Comparison of ENCODE assay signal across 8 cellular contexts in the genomic region with DNA sequence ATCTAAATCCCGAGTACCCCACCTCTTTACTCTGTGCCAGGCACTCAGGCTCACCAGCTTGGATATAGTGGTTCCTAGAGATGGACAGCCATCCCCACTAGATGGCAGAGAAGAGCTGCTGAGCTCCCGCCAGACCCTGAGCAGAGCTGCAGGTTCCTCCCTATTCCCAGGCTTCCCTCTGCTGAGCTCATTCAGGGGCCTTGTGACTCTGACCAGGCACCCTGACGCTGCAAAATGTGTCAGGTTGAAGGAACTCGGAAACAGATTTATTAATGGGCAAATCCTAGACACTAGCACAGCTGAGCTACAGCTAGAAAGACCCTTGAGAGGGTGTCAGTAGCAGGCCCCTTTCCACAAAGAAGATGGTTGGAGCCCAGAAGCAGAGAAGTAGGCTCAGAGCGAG. TPM values are rescaled to one million over a fixed set of nuclear protein-coding genes. Genes with fewer than 3 reads are reported as not detected.
DNase-seq lines count a peak whose midpoint lies in the region; ATAC-seq and FAIRE-seq lines count a peak whose summit lies in the region.

No MANE protein-coding gene starts in this region.

- intact Hi-C loops in dendritic cell treated with granulocyte-macrophage colony-stimulating factor and Interleukin-4, amounts not matched to agents 40 ng/mL and 50 ng/mL, for 4 days (cut with micrococcal nuclease) = loop anchor here (2.0 kb wide), 3 partner anchors 137 to 445 kb away; no protein-coding TSS in a partner anchor

- peak overlapping the region; percentile 55 for H3K27ac Mint-ChIP-seq in dendritic cell treated with granulocyte-macrophage colony-stimulating factor and Interleukin-4, amounts not matched to agents 40 ng/mL and 50 ng/mL, for 4 days

- DNase-seq in NCI-H446 (lab: John Stamatoyannopoulos, UW) = peak; percentile 74 to 88
- DNase-seq in activated CD4-positive, alpha-beta T cell treated with anti-CD3 and anti-CD28 coated beads for 24 hours (ENCODE audit: low read depth in 2 of 2) = peak; percentile 19 to 32
- peak; percentile 82 for DNase-seq in left lobe of liver (ENCODE audit: low spot score)
- DNase-seq in stimulated activated CD4-positive, alpha-beta T cell treated with anti-CD3 and anti-CD28 coated beads, Interleukin-2, amount 100 ng/mL, for 24 hours = peak; percentile 48 to 58

- no peak overlapping the region for H3K4me3 Mint-ChIP-seq in dendritic cell treated with granulocyte-macrophage colony-stimulating factor and Interleukin-4, amounts not matched to agents 40 ng/mL and 50 ng/mL, for 4 days

- ATAC-seq in GM18502 (IDR thresholded peaks at IDR 0.05; ENCODE audit: poor library complexity, unreplicated experiment) (peak; percentile 73), HG03280 (IDR thresholded peaks at IDR 0.05; ENCODE audit: unreplicated experiment) (peak; percentile 67), left lobe of liver (peak; percentile 92)

- peaks cover 13% of the 10 kb centered on the region for H3K36me3 Mint-ChIP-seq in dendritic cell treated with granulocyte-macrophage colony-stimulating factor and Interleukin-4, amounts not matched to agents 40 ng/mL and 50 ng/mL, for 4 days (ENCODE audit: low read depth)

- FAIRE-seq in A204.1 (lab: Jason Lieb, UNC) = peak; percentile 32

- no peaks in the 10 kb centered on the region for H3K9me3 Mint-ChIP-seq in dendritic cell treated with granulocyte-macrophage colony-stimulating factor and Interleukin-4, amounts not matched to agents 40 ng/mL and 50 ng/mL, for 4 days

- peaks cover 46% of the 10 kb centered on the region for H3K4me1 Mint-ChIP-seq in dendritic cell treated with granulocyte-macrophage colony-stimulating factor and Interleukin-4, amounts not matched to agents 40 ng/mL and 50 ng/mL, for 4 days (ENCODE audit: low read depth)

- H3K27me3 Mint-ChIP-seq in dendritic cell treated with granulocyte-macrophage colony-stimulating factor and Interleukin-4, amounts not matched to agents 40 ng/mL and 50 ng/mL, for 4 days = no peaks in the 10 kb centered on the region

RNA-seq across cellular contexts. Expression of a gene that starts 38.2 kb away (rescaled TPM):
- not detected for total RNA-seq in left lobe of liver

RNA-seq across cellular contexts. Expression of a gene that starts 50.2 kb away (rescaled TPM):
- total RNA-seq in left lobe of liver = 11.0 TPM

RNA-seq across cellular contexts. Expression of a gene that starts 50.5 kb away (rescaled TPM):
- total RNA-seq in left lobe of liver = 16.5 TPM

RNA-seq across cellular contexts. Expression of a gene that starts 52.7 kb away (rescaled TPM):
- not detected for total RNA-seq in left lobe of liver

Comparison
In these comparisons a context has a peak if more than half of its experiments do, and no peak if none do; other contexts are left out.
1. Peak in every context shown above with its lines: DNase-seq and ATAC-seq.
2. DNase-seq: peak in every context shown above with its lines; median percentile 82 in left lobe of liver; 81 in NCI-H446; 53 in stimulated activated CD4-positive, alpha-beta T cell treated with anti-CD3 and anti-CD28 coated beads, Interleukin-2, amount 100 ng/mL, for 24 hours; 26 in activated CD4-positive, alpha-beta T cell treated with anti-CD3 and anti-CD28 coated beads for 24 hours.